Comparison of ENCODE assay signal across 9 cellular contexts in the genomic region with DNA sequence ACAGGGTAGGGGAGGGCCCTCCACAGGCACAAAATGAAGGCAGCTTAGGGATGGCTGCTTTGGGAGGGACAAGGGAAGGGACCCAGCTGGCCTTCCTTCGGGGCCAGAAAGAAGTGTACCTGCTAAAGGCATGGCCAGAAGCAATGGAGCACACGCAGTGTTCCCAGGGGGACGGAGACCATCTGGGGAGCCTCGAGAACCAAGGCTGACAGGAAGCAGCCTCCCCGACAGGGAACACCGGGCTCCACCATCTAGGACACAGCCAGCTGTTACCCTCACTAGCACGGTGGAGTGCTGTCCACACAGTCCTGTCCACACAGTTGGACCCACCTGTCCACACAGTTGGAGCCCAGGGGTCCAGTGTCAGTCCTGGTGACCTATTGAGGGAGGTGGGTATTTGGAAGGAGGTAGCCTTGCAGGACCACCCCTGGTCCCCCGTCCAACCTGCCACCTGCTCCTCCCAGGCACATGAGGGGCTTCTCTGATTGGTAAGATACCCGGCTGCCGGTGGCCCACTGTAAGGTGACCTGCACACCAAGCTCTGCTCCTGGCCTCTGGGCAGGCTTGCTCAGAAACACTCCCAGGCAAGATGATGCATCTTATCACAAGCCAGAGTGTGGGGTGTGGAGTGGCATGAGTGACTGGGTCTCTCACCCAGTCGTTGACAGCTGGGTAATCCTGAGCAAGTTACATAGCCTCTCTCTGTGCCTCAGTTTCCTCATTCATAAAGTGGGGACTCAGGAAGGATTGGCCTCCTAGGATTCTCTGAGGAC. TPM values are rescaled to one million over a fixed set of nuclear protein-coding genes. Genes with fewer than 3 reads are reported as not detected.
DNase-seq lines count a peak whose midpoint lies in the region; ATAC-seq and TF ChIP-seq lines count a peak whose summit lies in the region.
"Had no signal": no experiment of that assay in that cellular context is flagged by ENCODE, and none has a peak within 500 bp of the region (broad histone marks: within the 10 kb centered on the region; RNA-seq: fewer than 3 reads in every experiment).

No MANE protein-coding gene starts in this region.

- no peak overlapping the region for H4K5ac ChIP-seq in H9 (ENCODE audit: insufficient read length, low read depth, low read length)

- H3K9me3 ChIP-seq in WERI-Rb-1 (ENCODE audit: severe bottlenecking) (no peaks in the 10 kb centered on the region), esophagus squamous epithelium (no peaks in the 10 kb centered on the region), H9 (ENCODE audit: control insufficient read depth, low read depth, low read length) (no peaks in the 10 kb centered on the region)

- no peak overlapping the region for H2AK5ac ChIP-seq in H9 (ENCODE audit: insufficient read length, low read length)

- H3K27me3 Mint-ChIP-seq in HFFc6 (ENCODE audit: insufficient read depth) (peaks cover 3% of the 10 kb centered on the region), H9 (ENCODE audit: low read depth) (no peaks in the 10 kb centered on the region; the same call in 1 of the 2 replicates)

- no peak overlapping the region for H3T11ph ChIP-seq in H9 (ENCODE audit: low read length)

- no peak overlapping the region for H2BK15ac ChIP-seq in H9 (ENCODE audit: low read depth, low read length)

- no peak overlapping the region for H2BK12ac ChIP-seq in H9 (ENCODE audit: insufficient read length, low read depth, low read length)

- H3K18ac ChIP-seq in H9 (ENCODE audit: insufficient read length, low read depth, low read length): no peak overlapping the region

- H2BK120ac ChIP-seq in H9 (ENCODE audit: low read depth, low read length, poor library complexity, severe bottlenecking): no peak overlapping the region

- H3K14ac ChIP-seq in H9 (ENCODE audit: insufficient read depth, low read length): no peak overlapping the region

- no peak overlapping the region for H3K56ac ChIP-seq in H9 (ENCODE audit: insufficient read length, low read depth, low read length)

- no peak overlapping the region for H2AFZ ChIP-seq in H9 (ENCODE audit: low read length)

- no peak overlapping the region for H2BK5ac ChIP-seq in H9 (ENCODE audit: insufficient read length, low read length)

- no peak for DNase-seq in HFFc6
- no peak for DNase-seq in WERI-Rb-1
- DNase-seq in esophagus squamous epithelium (lab: John Stamatoyannopoulos, UW): no peak
- peak; percentile 66 for DNase-seq in stimulated activated CD8-positive, alpha-beta memory T cell treated with anti-CD3 and anti-CD28 coated beads, Interleukin-4, amount 100 ng/mL, for 48 hours
- DNase-seq in inferior parietal cortex (ENCODE audit: extremely low spot score): no peak
- no peak for DNase-seq in GDM1 (lab: John Stamatoyannopoulos, UW)
- DNase-seq in H9: no peak

- H4K20me1 ChIP-seq in H9 (ENCODE audit: control insufficient read depth, insufficient read depth, insufficient read length): no peaks in the 10 kb centered on the region

- no peak overlapping the region for H3K9ac ChIP-seq in H9 (ENCODE audit: extremely low read depth, insufficient read length, low read length)

- H3K36me3 Mint-ChIP-seq in HFFc6 (ENCODE audit: low read depth): no peaks in the 10 kb centered on the region
- no peaks in the 10 kb centered on the region for H3K36me3 Mint-ChIP-seq in H9 (ENCODE audit: insufficient read depth in 1 of 3, low read depth in 3 of 3)

- H3K27me3 ChIP-seq in WERI-Rb-1 (ENCODE audit: insufficient read depth, low read depth, severe bottlenecking) (no peaks in the 10 kb centered on the region), esophagus squamous epithelium (no peaks in the 10 kb centered on the region), H9 (ENCODE audit: insufficient read depth, low read length) (no peaks in the 10 kb centered on the region; the same call in 1 of the 2 replicates)

- H3K4me1 Mint-ChIP-seq in HFFc6 (ENCODE audit: low read depth): peaks cover 54% of the 10 kb centered on the region
- peaks cover 23 to 31% of the 10 kb centered on the region in 2 experiments for H3K4me1 Mint-ChIP-seq in H9

- H3K4me1 ChIP-seq in esophagus squamous epithelium: peaks cover 18 to 68% (median 37%) of the 10 kb centered on the region in 3 donors
- H3K4me1 ChIP-seq in H9 (ENCODE audit: insufficient read depth, low read length): peaks cover 2% of the 10 kb centered on the region; the same call in 1 of the 2 replicates

- no peak overlapping the region for H3K4ac ChIP-seq in H9 (ENCODE audit: low read depth, low read length)

- H3K23ac ChIP-seq in H9 (ENCODE audit: insufficient read length, low read depth, low read length): no peak overlapping the region

- no peak overlapping the region for H4K8ac ChIP-seq in H9 (replicated peaks; ENCODE audit: insufficient read length, low read depth, low read length)

- no peaks in the 10 kb centered on the region for H3K79me2 ChIP-seq in H9 (ENCODE audit: insufficient read depth, low read length)

- H3K23me2 ChIP-seq in H9 (ENCODE audit: insufficient read length, low read depth, low read length, poor library complexity, severe bottlenecking): peaks cover 2% of the 10 kb centered on the region

- no peaks in the 10 kb centered on the region for H3K36me3 ChIP-seq in WERI-Rb-1
- H3K36me3 ChIP-seq in esophagus squamous epithelium: no peaks in the 10 kb centered on the region

- no peak for ATAC-seq in GM21367 (IDR thresholded peaks at IDR 0.05; ENCODE audit: unreplicated experiment)

- H4K91ac ChIP-seq in H9 (ENCODE audit: insufficient read length, low read depth, low read length): no peak overlapping the region

- H3K9me3 Mint-ChIP-seq in HFFc6: no peaks in the 10 kb centered on the region
- no peaks in the 10 kb centered on the region; a peak in 1 of 5 replicates for H3K9me3 Mint-ChIP-seq in H9

- no peak overlapping the region for H2BK20ac ChIP-seq in H9 (ENCODE audit: low read depth, low read length, poor library complexity, severe bottlenecking)

- TF ChIP-seq CTCF in HFFc6 (IDR thresholded peaks at IDR 0.05) (no peak), WERI-Rb-1 (IDR thresholded peaks at IDR 0.05; ENCODE audit: low read depth, low read length) (no peak), esophagus squamous epithelium (IDR thresholded peaks at IDR 0.05) (no peak), H9 (conservative IDR thresholded peaks at IDR 0.05) (no peak)

- H3K4me3 ChIP-seq in WERI-Rb-1 (ENCODE audit: low read depth, low read length) (no peak overlapping the region), esophagus squamous epithelium (no peak overlapping the region)

- intact Hi-C loops in esophagus squamous epithelium (cut with DNase I): no loop called here

- 68 to 83% methylated on average over 8 to 9 of the region's 11 CpGs for WGBS in esophagus squamous epithelium, 2 donors
- no CpG with 5 or more reads among the region's 11 CpGs for WGBS in H9 (ENCODE audit: extremely low coverage, insufficient read length, low lambda C conversion rate)

- H3K27ac ChIP-seq in WERI-Rb-1 (peak overlapping the region; percentile 10; the same call in 1 of the 2 replicates), esophagus squamous epithelium (peak overlapping the region; percentile 54 to 88 (median 74)), H9 (ENCODE audit: insufficient read length, low read depth, low read length) (no peak overlapping the region)
- H3K27ac ChIP-seq: HL-60 had no signal

- H3K79me1 ChIP-seq in H9 (ENCODE audit: insufficient read depth, low read depth, low read length, poor library complexity, severe bottlenecking): no peaks in the 10 kb centered on the region

- no peak overlapping the region for H3K4me2 ChIP-seq in H9 (ENCODE audit: insufficient read depth, insufficient read length, low read length)

- H3K27ac Mint-ChIP-seq in HFFc6 (peak overlapping the region; percentile 94), H9 (peak overlapping the region in 1 of 3 experiments; percentile 22; a peak in 1 of 7 replicates)

- peak overlapping the region; percentile 42 for H3K4me3 Mint-ChIP-seq in HFFc6
- H3K4me3 Mint-ChIP-seq in H9: no peak overlapping the region

- no peak for TF ChIP-seq POLR2A in esophagus squamous epithelium (IDR thresholded peaks at IDR 0.05)

RNA-seq across cellular contexts. Expression of a gene that starts 20.5 kb away (rescaled TPM):
- total RNA-seq in HFFc6 (2021; fragmentation: NEBNext Ultra II Directional; extraction: Animal tissue kit (Norgen Biotek cat#: 25700)): 100 to 1,000 TPM in 5 of 6 experiments, 10 to 100 TPM in 1; 99.7 to 116 (median 107) TPM
- total RNA-seq in esophagus squamous epithelium: 10 to 100 TPM in 2 of 4 donors, 1 to 10 TPM in 2; 4.4 to 16.6 (median 10.7) TPM
- 5.4 and 6.5 TPM in 2 replicates for total RNA-seq in H9 (2021)

Comparison
In these comparisons a context has a peak if more than half of its experiments do, and no peak if none do; other contexts are left out.
1. RNA of a gene that starts 20.5 kb away (total RNA-seq): 99.7 to 116 TPM in HFFc6; 4.4 to 16.6 TPM in esophagus squamous epithelium and 5.4 to 6.5 TPM in H9; every median in the first group is over 4 times any median in the second.